18 cellular contexts compared by ENCODE assay signal in the genomic region with DNA sequence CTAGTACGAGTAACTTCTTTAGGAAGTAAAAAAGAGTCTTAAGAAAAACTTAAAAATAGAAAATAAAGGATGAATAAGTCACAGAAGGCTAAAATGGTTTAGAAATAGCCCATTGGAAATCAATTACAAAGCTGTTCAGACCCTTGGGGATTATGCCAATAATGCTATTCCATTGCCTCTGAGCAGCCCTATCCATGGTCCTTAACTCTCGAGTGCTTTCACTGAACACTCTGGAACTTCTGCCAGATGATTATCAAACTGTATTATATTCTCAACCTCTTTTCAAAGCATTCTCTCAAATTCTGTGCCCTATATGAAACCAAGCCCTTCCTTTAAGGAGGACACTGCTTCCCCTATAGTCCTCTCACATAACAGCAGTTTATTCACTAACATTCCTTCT. TPM values are rescaled to one million over a fixed set of nuclear protein-coding genes. Genes with fewer than 3 reads are reported as not detected.
DNase-seq lines count a peak whose midpoint lies in the region; ATAC-seq and TF ChIP-seq lines count a peak whose summit lies in the region.
"Had no signal": no experiment of that assay in that cellular context is flagged by ENCODE, and none has a peak within 500 bp of the region (broad histone marks: within the 10 kb centered on the region; RNA-seq: fewer than 3 reads in every experiment).

No MANE protein-coding gene starts in this region.

- H2AFZ ChIP-seq in osteoblast (ENCODE audit: low read length) (no peak overlapping the region), Karpas-422 (ENCODE audit: low read length) (no peak overlapping the region)

- H3K4me2 ChIP-seq in osteoblast (ENCODE audit: insufficient read depth, low read length) (no peak overlapping the region), Karpas-422 (ENCODE audit: low read depth, low read length, poor library complexity, severe bottlenecking) (no peak overlapping the region)

- H3K79me2 ChIP-seq in osteoblast (ENCODE audit: insufficient read depth, low read length), result no peaks in the 10 kb centered on the region
- H3K79me2 ChIP-seq in Karpas-422 (ENCODE audit: low read length), result no peaks in the 10 kb centered on the region

- H3K4me3 ChIP-seq in osteoblast (ENCODE audit: insufficient read depth, low read length), result no peak overlapping the region
- H3K4me3 ChIP-seq in Karpas-422 (ENCODE audit: low read length), result no peak overlapping the region
- H3K4me3 ChIP-seq: body of pancreas had no signal

- no peak for ATAC-seq in GM19467 (IDR thresholded peaks at IDR 0.05; ENCODE audit: unreplicated experiment)
- ATAC-seq: body of pancreas, left cardiac atrium had no signal

- H3K36me3 ChIP-seq in osteoblast (ENCODE audit: insufficient read depth, low read length), result no peaks in the 10 kb centered on the region
- no peaks in the 10 kb centered on the region for H3K36me3 ChIP-seq in Karpas-422 (ENCODE audit: insufficient read depth, low read length)

- DNase-seq in AG08396 (ENCODE audit: low spot score) (peak; percentile 18), LHCN-M2 (ENCODE audit: low read depth) (peak; percentile 21), T47D (ENCODE audit: low read depth in 1 of 2, low spot score in 1 of 2) (peak; percentile 5 to 32), glomerular endothelial cell (ENCODE audit: extremely low read depth, low read depth, low spot score) (peak; percentile 10), osteoblast (ENCODE audit: insufficient read length, low spot score, missing footprints) (no peak), Karpas-422 (no peak), NCI-H2196 (lab: John Stamatoyannopoulos, UW; ENCODE audit: unreplicated experiment) (no peak)
- DNase-seq: activated naive CD4-positive, alpha-beta T cell; activated T-cell treated with anti-CD3 and anti-CD28 coated beads for 4 hours; body of pancreas; Caco-2; left cardiac atrium; NCI-H82; occipital lobe; RPMI8226; stimulated activated CD4-positive, alpha-beta T cell treated with anti-CD3 and anti-CD28 coated beads, Interleukin-4, amount 100 ng/mL, for 24 hours; SW 1271 had no signal

- H3K27me3 ChIP-seq in osteoblast (ENCODE audit: insufficient read depth, low read length) (no peaks in the 10 kb centered on the region), Karpas-422 (ENCODE audit: low read length) (no peaks in the 10 kb centered on the region)
- H3K27me3 ChIP-seq: body of pancreas had no signal

- H3K9me3 ChIP-seq in osteoblast (ENCODE audit: low read depth, low read length) (no peaks in the 10 kb centered on the region), Karpas-422 (ENCODE audit: low read length) (peaks cover 3% of the 10 kb centered on the region; the same call in 1 of the 2 replicates)
- H3K9me3 ChIP-seq: body of pancreas, Caco-2 had no signal

- H3K27ac ChIP-seq in osteoblast (ENCODE audit: low read depth, low read length) (no peak overlapping the region), Karpas-422 (ENCODE audit: low read length) (no peak overlapping the region)
- H3K27ac ChIP-seq: body of pancreas had no signal

- in situ Hi-C loops in T47D (cut with HindIII; ENCODE audit: low pct_unique_long_range_greater_than_20kb, low sequenced_read_pairs), result no loop called here

- H3K9ac ChIP-seq in Karpas-422 (ENCODE audit: low read length), result no peak overlapping the region

- no peaks in the 10 kb centered on the region for H3K9me2 ChIP-seq in Karpas-422 (replicated peaks; ENCODE audit: insufficient read depth, low read length)

- no peaks in the 10 kb centered on the region for H3K4me1 ChIP-seq in osteoblast (ENCODE audit: insufficient read depth, low read length)
- no peaks in the 10 kb centered on the region; the same call in 1 of the 2 replicates for H3K4me1 ChIP-seq in Karpas-422 (ENCODE audit: low read length)
- H3K4me1 ChIP-seq: body of pancreas, Caco-2 had no signal

- TF ChIP-seq CTCF in osteoblast (IDR thresholded peaks at IDR 0.05; ENCODE audit: extremely low read depth, low read depth, low read length), result no peak

- H4K20me1 ChIP-seq in osteoblast (ENCODE audit: insufficient read depth, low read length), result no peaks in the 10 kb centered on the region
- no peaks in the 10 kb centered on the region for H4K20me1 ChIP-seq in Karpas-422 (ENCODE audit: insufficient read depth, low read depth, low read length)

RNA-seq across cellular contexts. Expression of a gene that starts 17.0 kb away (rescaled TPM):
- total RNA-seq in LHCN-M2 (2014; rRNA removed) (0.13 and 0.52 TPM in 2 replicates), glomerular endothelial cell (0.24 and 0.41 TPM in 2 replicates), osteoblast (0.29 and 0.72 TPM in 2 replicates)
- 0.35 TPM for polyA plus RNA-seq in LHCN-M2 (2012)
- total RNA-seq in Karpas-422 (2014; rRNA removed; shearing (Covaris generic); ENCODE audit: low replicate concordance), result 0.97 and 1.4 TPM in 2 replicates
- total RNA-seq: body of pancreas had no signal

Comparison
In these comparisons a context has a peak if more than half of its experiments do, and no peak if none do; other contexts are left out.
1. DNase-seq: peak in AG08396 (single experiment), LHCN-M2 (single experiment), T47D (2 of 2) and glomerular endothelial cell (single experiment); none in osteoblast (single experiment), Karpas-422 (single experiment) and NCI-H2196 (single experiment).